ENCODE assay signal across 15 cellular contexts in the genomic region with DNA sequence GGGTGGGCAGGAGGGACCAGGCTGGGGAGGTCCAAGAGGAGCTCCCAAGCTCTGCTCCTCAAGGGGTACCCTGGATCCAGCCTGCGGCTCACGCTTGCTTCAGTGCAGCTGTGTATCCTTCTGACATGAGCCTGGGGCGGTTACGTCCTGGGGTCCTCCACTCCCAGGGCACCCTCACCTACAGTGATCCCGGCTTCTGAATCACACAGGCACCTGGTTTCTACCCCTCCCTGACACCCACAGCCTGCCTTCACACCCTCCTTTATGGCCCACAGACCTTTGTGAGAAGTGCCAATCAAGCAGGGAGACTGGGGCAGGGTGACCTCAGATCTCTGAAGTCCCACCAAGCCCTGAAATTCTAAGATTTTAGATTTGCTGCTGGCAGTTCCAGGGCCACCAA. TPM values are rescaled to one million over a fixed set of nuclear protein-coding genes. Genes with fewer than 3 reads are reported as not detected.
A peak's percentile ranks its signal among the peaks of the same experiment; 100 is the strongest.
DNase-seq lines count a peak whose midpoint lies in the region; ATAC-seq and TF ChIP-seq lines count a peak whose summit lies in the region.
"Had no signal": no experiment of that assay in that cellular context is flagged by ENCODE, and none has a peak within 500 bp of the region (broad histone marks: within the 10 kb centered on the region; RNA-seq: fewer than 3 reads in every experiment).

No MANE protein-coding gene starts in this region.

- H3K4me1 ChIP-seq in body of pancreas (peaks cover 83% of the 10 kb centered on the region), subcutaneous abdominal adipose tissue (ENCODE audit: control insufficient read depth in 5 of 5, insufficient read depth in 5 of 5, low read length in 5 of 5) (peaks cover 12 to 77% (median 61%) of the 10 kb centered on the region in 5 donors)
- H3K4me1 ChIP-seq: SJCRH30 had no signal

- H3K4me3 ChIP-seq in HL-60 (replicated peaks; ENCODE audit: insufficient read depth, low read length) (peak overlapping the region; percentile 83; the same call in 1 of the 2 replicates), body of pancreas (no peak overlapping the region), subcutaneous abdominal adipose tissue (ENCODE audit: low read depth in 1 of 5, low read length in 5 of 5) (no peak overlapping the region)

- ATAC-seq in body of pancreas (no peak), HG03457 (IDR thresholded peaks at IDR 0.05; ENCODE audit: unreplicated experiment) (no peak)

- H3K27ac ChIP-seq in HL-60 (replicated peaks) (no peak overlapping the region), body of pancreas (peak overlapping the region in 3 of 4 donors; percentile 11 to 96 (median 95)), subcutaneous abdominal adipose tissue (ENCODE audit: low read depth, low read length) (peak overlapping the region; percentile 86)
- H3K27ac ChIP-seq: SJCRH30 had no signal

- H3K27me3 ChIP-seq in HL-60 (ENCODE audit: insufficient read depth, poor library complexity, severe bottlenecking) = no peaks in the 10 kb centered on the region
- H3K27me3 ChIP-seq in body of pancreas = no peaks in the 10 kb centered on the region
- no peaks in the 10 kb centered on the region for H3K27me3 ChIP-seq in subcutaneous abdominal adipose tissue (ENCODE audit: control insufficient read depth in 5 of 5, insufficient read depth in 4 of 5, low read length in 5 of 5)
- H3K27me3 ChIP-seq: SJCRH30, suprapubic skin had no signal

- H3K9ac ChIP-seq in subcutaneous abdominal adipose tissue (ENCODE audit: low read length in 5 of 5) = peak overlapping the region in 2 of 5 donors; percentile 48 to 66

- H3K4me1 Mint-ChIP-seq in mesothelial cell of epicardium = peaks cover 26% of the 10 kb centered on the region

- peaks cover 14% of the 10 kb centered on the region for H3K36me3 Mint-ChIP-seq in mesothelial cell of epicardium

- intact Hi-C loops in body of pancreas (cut with DNase I) = no loop called here

- 82 to 88% methylated on average over 5 of the region's 5 CpGs for WGBS in body of pancreas, 2 donors

- TF ChIP-seq CTCF in HL-60 (IDR thresholded peaks at IDR 0.05; ENCODE audit: insufficient read depth, low read length) = no peak
- TF ChIP-seq CTCF in body of pancreas (IDR thresholded peaks at IDR 0.05) = no peak
- no peak for TF ChIP-seq CTCF in mesothelial cell of epicardium (IDR thresholded peaks at IDR 0.05; ENCODE audit: unreplicated experiment)

- peak overlapping the region; percentile 17 for H3K4me3 Mint-ChIP-seq in mesothelial cell of epicardium

- no peak overlapping the region for H3K27ac Mint-ChIP-seq in mesothelial cell of epicardium

- no peaks in the 10 kb centered on the region for H3K9me3 ChIP-seq in body of pancreas
- H3K9me3 ChIP-seq in subcutaneous abdominal adipose tissue (ENCODE audit: control insufficient read depth in 5 of 5, low read length in 5 of 5) = no peaks in the 10 kb centered on the region
- H3K9me3 ChIP-seq: SJCRH30, suprapubic skin had no signal

- no peak for DNase-seq in HL-60 (ENCODE audit: low read depth in 1 of 2, low spot score in 1 of 2)
- DNase-seq in body of pancreas = no peak
- no peak for DNase-seq in mesothelial cell of epicardium (ENCODE audit: low spot score in 2 of 2, unreplicated experiment in 2 of 2)
- DNase-seq in NCI-H2081 treated with DMSO at 0.1 percent for 48 hours (lab: John Stamatoyannopoulos, UW) = no peak
- DNase-seq in cortex of kidney (lab: John Stamatoyannopoulos, UW) = no peak
- DNase-seq: activated CD4-positive, alpha-beta T cell treated with anti-CD3 and anti-CD28 coated beads, Interleukin-2, amount 50 U/mL, for 48 hours; CD4-positive, CD25-positive, alpha-beta regulatory T cell; mesendoderm; MV-4-11; SJCRH30; stimulated activated CD4-positive, alpha-beta T cell treated with anti-CD3 and anti-CD28 coated beads, Interleukin-15, amount 100 ng/mL, for 24 hours had no signal

- no peak for TF ChIP-seq POLR2A in body of pancreas (IDR thresholded peaks at IDR 0.05)

- no peaks in the 10 kb centered on the region for H3K9me3 Mint-ChIP-seq in mesothelial cell of epicardium
- H3K9me3 Mint-ChIP-seq: activated T-helper 2 cell treated with anti-CD3 and anti-CD28 coated beads, Interferon-gamma antibody, Interleukin-2, Interleukin-4, amounts not matched to agents 10 μg/mL and 5 μg/mL and 100 μg/mL, durations not matched to agents 14 hours and 24 hours and 36 hours; CD4-positive, CD25-positive, alpha-beta regulatory T cell had no signal

- H3K36me3 ChIP-seq in body of pancreas (replicated peaks in 1 of 2; ENCODE audit: insufficient read depth in 1 of 2, low read depth in 2 of 2) (peaks cover 0 to 2% of the 10 kb centered on the region in 2 donors), subcutaneous abdominal adipose tissue (ENCODE audit: control insufficient read depth in 5 of 5, insufficient read depth in 5 of 5, low read length in 5 of 5) (peaks cover 0 to 27% (median 19%) of the 10 kb centered on the region in 5 donors)
- H3K36me3 ChIP-seq: SJCRH30 had no signal

- H3K27me3 Mint-ChIP-seq in mesothelial cell of epicardium (ENCODE audit: low read depth) = no peaks in the 10 kb centered on the region
- H3K27me3 Mint-ChIP-seq: CD4-positive, CD25-positive, alpha-beta regulatory T cell had no signal

RNA-seq across cellular contexts. Expression of a gene that starts 1.5 kb away (rescaled TPM):
- total RNA-seq in body of pancreas (100 to 1,000 TPM; 173 TPM), mesothelial cell of epicardium (55.8 to 61.5 TPM (median 60.8 TPM) in 3 replicates)

RNA-seq across cellular contexts. Expression of a gene that starts 1.8 kb away (rescaled TPM):
- total RNA-seq in body of pancreas (10 to 100 TPM; 73.8 to 91.1 TPM), mesothelial cell of epicardium (21.3 to 22.6 TPM (median 21.4 TPM) in 3 replicates)
- total RNA-seq: CD4-positive, CD25-positive, alpha-beta regulatory T cell had no signal

RNA-seq across cellular contexts. Expression of a gene that starts 30.5 kb away (rescaled TPM):
- total RNA-seq in body of pancreas (1 to 10 TPM; 3.6 to 8.3 TPM), mesothelial cell of epicardium (34.9 to 42.2 TPM (median 41.0 TPM) in 3 replicates)
